1 cellular context compared by ENCODE assay signal in the genomic region with DNA sequence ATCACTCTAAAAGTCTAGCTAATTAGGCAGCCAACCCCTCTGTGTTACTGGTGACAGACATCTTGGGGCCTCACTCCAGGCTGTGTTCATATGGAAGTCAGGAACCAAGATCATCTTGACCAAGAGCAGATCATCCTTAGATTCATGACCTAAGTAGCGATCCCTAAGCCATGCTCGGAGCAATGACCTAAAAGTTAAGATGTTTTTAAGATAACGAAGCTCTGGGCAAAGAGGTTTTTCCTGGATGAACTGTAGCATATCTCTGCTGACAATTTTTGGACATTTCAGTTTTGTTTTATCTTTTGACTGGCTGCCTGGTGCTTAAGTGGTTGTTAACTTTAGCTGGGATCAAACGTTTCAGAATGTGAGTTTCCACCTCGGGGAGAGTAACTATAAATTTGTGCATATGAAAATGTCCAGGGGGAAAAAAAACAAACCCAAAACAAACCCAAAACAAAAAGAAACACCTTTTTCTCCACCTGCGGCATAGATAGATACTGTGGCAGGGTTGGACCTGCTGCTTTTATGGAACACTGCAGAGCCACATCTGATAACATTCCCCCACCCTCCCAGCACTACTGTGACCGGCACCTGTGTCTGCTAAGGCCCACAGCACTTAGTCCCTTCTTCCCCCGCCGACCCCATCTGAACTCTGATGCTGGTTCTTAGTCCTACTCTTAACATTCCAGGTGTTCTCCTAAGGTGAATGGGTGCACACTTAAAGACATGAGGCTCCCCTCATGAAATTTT.
A peak's percentile ranks its signal among the peaks of the same experiment; 100 is the strongest.
TF ChIP-seq lines count a peak whose summit lies in the region.

No MANE protein-coding gene starts in this region.

TF ChIP-seq in K562, 482 proteins besides CTCF, POLR2A, EP300 and RAD21:
- TF ChIP-seq FOXA1 (IDR thresholded peaks at IDR 0.05; ENCODE audit: borderline replicate concordance) = no peak
- TF ChIP-seq, protein P1, sequence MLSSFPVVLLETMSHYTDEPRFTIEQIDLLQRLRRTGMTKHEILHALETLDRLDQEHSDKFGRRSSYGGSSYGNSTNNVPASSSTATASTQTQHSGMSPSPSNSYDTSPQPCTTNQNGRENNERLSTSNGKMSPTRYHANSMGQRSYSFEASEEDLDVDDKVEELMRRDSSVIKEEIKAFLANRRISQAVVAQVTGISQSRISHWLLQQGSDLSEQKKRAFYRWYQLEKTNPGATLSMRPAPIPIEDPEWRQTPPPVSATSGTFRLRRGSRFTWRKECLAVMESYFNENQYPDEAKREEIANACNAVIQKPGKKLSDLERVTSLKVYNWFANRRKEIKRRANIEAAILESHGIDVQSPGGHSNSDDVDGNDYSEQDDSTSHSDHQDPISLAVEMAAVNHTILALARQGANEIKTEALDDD (IDR thresholded peaks at IDR 0.05) = peak; percentile 80
